Comparison of ENCODE assay signal across 10 cellular contexts in genomic region chr12:92340441-92341332, GRCh38.
DNase-seq lines count a peak whose midpoint lies in the region; ATAC-seq, FAIRE-seq and TF ChIP-seq lines count a peak whose summit lies in the region.
"Had no signal": no experiment of that assay in that cellular context is flagged by ENCODE, and none has a peak within 500 bp of the region (broad histone marks: within the 10 kb centered on the region; RNA-seq: fewer than 3 reads in every experiment).

No MANE protein-coding gene starts in this region.

- H3K9me3 Mint-ChIP-seq in activated T-helper 1 cell treated with anti-CD3 and anti-CD28 coated beads, Interleukin-12 subunit alpha, Interleukin-12 subunit beta, Interleukin-2, Interleukin-4 antibody, amounts not matched to agents 30 ng/mL and 10 ng/mL and 1 ng/mL, durations not matched to agents 14 hours and 24 hours and 36 hours: peaks cover 7% of the 10 kb centered on the region
- peaks cover 7% of the 10 kb centered on the region for H3K9me3 Mint-ChIP-seq in progenitor cell of endocrine pancreas (ENCODE audit: low read depth)

- no peak for DNase-seq in GM12892 (ENCODE audit: insufficient read length)
- DNase-seq in activated T-helper 1 cell treated with anti-CD3 and anti-CD28 coated beads, Interleukin-12 subunit alpha, Interleukin-12 subunit beta, Interleukin-2, Interleukin-4 antibody, amounts not matched to agents 30 ng/mL and 10 ng/mL and 1 ng/mL, durations not matched to agents 14 hours and 24 hours and 36 hours (ENCODE audit: low spot score): no peak
- DNase-seq in progenitor cell of endocrine pancreas (ENCODE audit: low spot score, unreplicated experiment): no peak
- DNase-seq in posterior cingulate gyrus: no peak
- no peak for DNase-seq in A172 (ENCODE audit: low spot score)
- no peak for DNase-seq in NCI-H1417 (lab: John Stamatoyannopoulos, UW)
- DNase-seq: activated CD4-positive, alpha-beta T cell treated with anti-CD3 and anti-CD28 coated beads, Interleukin-2, amount 50 U/mL, for 48 hours had no signal

- no peaks in the 10 kb centered on the region for H3K36me3 ChIP-seq in mucosa of rectum (ENCODE audit: control insufficient read depth in 2 of 2, insufficient read depth in 2 of 2, low read length in 2 of 2)

- no peak for TF ChIP-seq CTCF in progenitor cell of endocrine pancreas (IDR thresholded peaks at IDR 0.05; ENCODE audit: unreplicated experiment)

- peak overlapping the region; percentile 13 for H3K4me3 Mint-ChIP-seq in activated T-helper 1 cell treated with anti-CD3 and anti-CD28 coated beads, Interleukin-12 subunit alpha, Interleukin-12 subunit beta, Interleukin-2, Interleukin-4 antibody, amounts not matched to agents 30 ng/mL and 10 ng/mL and 1 ng/mL, durations not matched to agents 14 hours and 24 hours and 36 hours
- H3K4me3 Mint-ChIP-seq in progenitor cell of endocrine pancreas (ENCODE audit: low read depth): no peak overlapping the region

- no peak overlapping the region for H3K27ac Mint-ChIP-seq in activated T-helper 1 cell treated with anti-CD3 and anti-CD28 coated beads, Interleukin-12 subunit alpha, Interleukin-12 subunit beta, Interleukin-2, Interleukin-4 antibody, amounts not matched to agents 30 ng/mL and 10 ng/mL and 1 ng/mL, durations not matched to agents 14 hours and 24 hours and 36 hours
- no peak overlapping the region for H3K27ac Mint-ChIP-seq in progenitor cell of endocrine pancreas

- ATAC-seq in HG02759 (IDR thresholded peaks at IDR 0.05; ENCODE audit: unreplicated experiment): peak; percentile 76

- peaks cover 16% of the 10 kb centered on the region for H3K4me1 Mint-ChIP-seq in activated T-helper 1 cell treated with anti-CD3 and anti-CD28 coated beads, Interleukin-12 subunit alpha, Interleukin-12 subunit beta, Interleukin-2, Interleukin-4 antibody, amounts not matched to agents 30 ng/mL and 10 ng/mL and 1 ng/mL, durations not matched to agents 14 hours and 24 hours and 36 hours (ENCODE audit: low read depth)
- H3K4me1 Mint-ChIP-seq in progenitor cell of endocrine pancreas (ENCODE audit: low read depth): peaks cover 13% of the 10 kb centered on the region

- TF ChIP-seq POLR2A in GM12892 (IDR thresholded peaks at IDR 0.05; ENCODE audit: low read depth, low read length): no peak

- no peaks in the 10 kb centered on the region for H3K9me3 ChIP-seq in mucosa of rectum (ENCODE audit: control insufficient read depth in 2 of 2, low read length in 2 of 2)

- peak overlapping the region; percentile 72 to 80 for H3K27ac ChIP-seq in mucosa of rectum (ENCODE audit: low read depth in 2 of 2, low read length in 2 of 2)

- FAIRE-seq in GM12892 (lab: Jason Lieb, UNC): peak; percentile 89
- FAIRE-seq: endometrium had no signal

- H3K27me3 ChIP-seq in mucosa of rectum (ENCODE audit: control insufficient read depth in 2 of 2, insufficient read depth in 2 of 2, low read length in 2 of 2): no peaks in the 10 kb centered on the region

- H3K4me1 ChIP-seq in mucosa of rectum (ENCODE audit: control insufficient read depth in 2 of 2, insufficient read depth in 2 of 2, low read length in 2 of 2): peaks cover 0 to 10% of the 10 kb centered on the region in 2 donors

- H3K27me3 Mint-ChIP-seq in activated T-helper 1 cell treated with anti-CD3 and anti-CD28 coated beads, Interleukin-12 subunit alpha, Interleukin-12 subunit beta, Interleukin-2, Interleukin-4 antibody, amounts not matched to agents 30 ng/mL and 10 ng/mL and 1 ng/mL, durations not matched to agents 14 hours and 24 hours and 36 hours (ENCODE audit: insufficient read depth): no peaks in the 10 kb centered on the region
- no peaks in the 10 kb centered on the region for H3K27me3 Mint-ChIP-seq in progenitor cell of endocrine pancreas

- intact Hi-C loops in activated T-helper 1 cell treated with anti-CD3 and anti-CD28 coated beads, Interleukin-12 subunit alpha, Interleukin-12 subunit beta, Interleukin-2, Interleukin-4 antibody, amounts not matched to agents 30 ng/mL and 10 ng/mL and 1 ng/mL, durations not matched to agents 14 hours and 24 hours and 36 hours (cut with micrococcal nuclease): no loop called here
- intact Hi-C loops in posterior cingulate gyrus (cut with DNase I): no loop called here

- H3K9ac ChIP-seq in mucosa of rectum (ENCODE audit: low read depth in 1 of 2, low read length in 2 of 2): peak overlapping the region; percentile 54 to 58

- peaks cover 2% of the 10 kb centered on the region for H3K36me3 Mint-ChIP-seq in activated T-helper 1 cell treated with anti-CD3 and anti-CD28 coated beads, Interleukin-12 subunit alpha, Interleukin-12 subunit beta, Interleukin-2, Interleukin-4 antibody, amounts not matched to agents 30 ng/mL and 10 ng/mL and 1 ng/mL, durations not matched to agents 14 hours and 24 hours and 36 hours (ENCODE audit: low read depth)
- H3K36me3 Mint-ChIP-seq in progenitor cell of endocrine pancreas (ENCODE audit: insufficient read depth): no peaks in the 10 kb centered on the region

- peak overlapping the region; percentile 53 to 67 for H3K4me3 ChIP-seq in mucosa of rectum (ENCODE audit: low read length in 2 of 2)
